16 cellular contexts compared by ENCODE assay signal in the genomic region with DNA sequence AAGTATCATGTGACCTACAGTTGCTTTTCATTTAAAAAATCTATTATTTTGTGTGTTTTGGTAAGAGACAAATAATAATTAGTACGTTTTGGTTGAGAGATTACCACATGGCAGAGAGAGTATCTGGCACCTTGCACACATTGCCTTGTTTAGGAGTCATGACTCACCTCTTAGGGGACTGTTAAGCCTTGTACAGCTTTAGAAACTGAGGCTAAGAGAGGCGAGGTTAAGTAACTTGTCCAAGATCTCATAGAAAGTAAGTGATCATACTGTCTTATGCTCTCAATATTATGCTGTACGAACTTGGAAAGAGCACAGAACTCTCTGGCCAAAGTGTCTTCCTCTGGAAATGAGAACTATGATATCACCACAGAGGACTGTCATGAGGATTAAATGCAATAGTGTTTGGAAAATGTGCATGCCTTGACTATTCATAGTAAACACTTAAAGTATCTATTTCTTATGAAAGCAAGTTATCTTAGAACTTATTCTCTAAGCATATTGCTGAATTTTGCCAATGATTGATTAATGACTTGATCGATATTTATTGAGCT.
"Had no signal": no experiment of that assay in that cellular context is flagged by ENCODE, and none has a peak within 500 bp of the region (broad histone marks: within the 10 kb centered on the region; RNA-seq: fewer than 3 reads in every experiment).

No MANE protein-coding gene starts in this region.

- H3K4me1 Mint-ChIP-seq: activated CD4-positive, alpha-beta T cell treated with anti-CD3 and anti-CD28 coated beads for 36 hours; activated naive CD8-positive, alpha-beta T cell treated with anti-CD3 and anti-CD28 coated beads, Interleukin-2, amount 10 ng/mL, durations not matched to agents 7 days and 5 days; stimulated activated memory B cell treated with anti-CD40 and anti-IgM and Interleukin-4, amounts not matched to agents 10 μg/mL and 1 μg/mL and 100 μg/mL, for 72 hours had no signal

- H3K4me3 Mint-ChIP-seq: activated CD4-positive, alpha-beta memory T cell treated with anti-CD3 and anti-CD28 coated beads, Interleukin-2, amount 10 ng/mL, durations not matched to agents 7 days and 5 days; activated CD4-positive, alpha-beta T cell treated with anti-CD3 and anti-CD28 coated beads for 36 hours; activated naive CD8-positive, alpha-beta T cell treated with anti-CD3 and anti-CD28 coated beads, Interleukin-2, amount 10 ng/mL, durations not matched to agents 7 days and 5 days; stimulated activated memory B cell treated with anti-CD40 and anti-IgM and Interleukin-4, amounts not matched to agents 10 μg/mL and 1 μg/mL and 100 μg/mL, for 72 hours had no signal

- H3K9me3 Mint-ChIP-seq: stimulated activated memory B cell treated with anti-CD40 and anti-IgM and Interleukin-4, amounts not matched to agents 10 μg/mL and 1 μg/mL and 100 μg/mL, for 72 hours had no signal

- H3K9me2 ChIP-seq: SK-N-SH had no signal

- H3K4me1 ChIP-seq: transverse colon had no signal

- H3K9ac ChIP-seq: SK-N-SH had no signal

- DNase-seq: activated CD4-positive, alpha-beta memory T cell treated with anti-CD3 and anti-CD28 coated beads, Interleukin-2, amount 10 ng/mL, durations not matched to agents 7 days and 5 days; activated CD4-positive, alpha-beta T cell treated with anti-CD3 and anti-CD28 coated beads for 36 hours; activated gamma-delta T cell treated with Interleukin-2 at 50 U/mL for 16 hours; activated naive CD8-positive, alpha-beta T cell treated with anti-CD3 and anti-CD28 coated beads, Interleukin-2, amount 10 ng/mL, durations not matched to agents 7 days and 5 days; activated T-cell treated with anti-CD3 and anti-CD28 coated beads, Interleukin-2, amount 50 U/mL, for 48 hours; esophagus squamous epithelium; hippocampal formation; left colon; SK-N-SH; small intestine; substantia nigra; T-helper 1 cell; transverse colon had no signal

- ATAC-seq: activated CD4-positive, alpha-beta T cell treated with anti-CD3 and anti-CD28 coated beads for 36 hours; left colon; stimulated activated memory B cell treated with anti-CD40 and anti-IgM and Interleukin-4, amounts not matched to agents 10 μg/mL and 1 μg/mL and 100 μg/mL, for 72 hours had no signal

- H3K27me3 ChIP-seq: cardiac muscle cell, esophagus squamous epithelium, transverse colon had no signal

- H3K27ac Mint-ChIP-seq: activated CD4-positive, alpha-beta memory T cell treated with anti-CD3 and anti-CD28 coated beads, Interleukin-2, amount 10 ng/mL, durations not matched to agents 7 days and 5 days; activated CD4-positive, alpha-beta T cell treated with anti-CD3 and anti-CD28 coated beads for 36 hours; activated naive CD8-positive, alpha-beta T cell treated with anti-CD3 and anti-CD28 coated beads, Interleukin-2, amount 10 ng/mL, durations not matched to agents 7 days and 5 days; stimulated activated memory B cell treated with anti-CD40 and anti-IgM and Interleukin-4, amounts not matched to agents 10 μg/mL and 1 μg/mL and 100 μg/mL, for 72 hours had no signal

- H3K4me2 ChIP-seq: SK-N-SH had no signal

- H3K27ac ChIP-seq: cardiac muscle cell, esophagus squamous epithelium, transverse colon, VCaP had no signal

- H3K27me3 Mint-ChIP-seq: activated CD4-positive, alpha-beta memory T cell treated with anti-CD3 and anti-CD28 coated beads, Interleukin-2, amount 10 ng/mL, durations not matched to agents 7 days and 5 days; activated CD4-positive, alpha-beta T cell treated with anti-CD3 and anti-CD28 coated beads for 36 hours; activated naive CD8-positive, alpha-beta T cell treated with anti-CD3 and anti-CD28 coated beads, Interleukin-2, amount 10 ng/mL, durations not matched to agents 7 days and 5 days; stimulated activated memory B cell treated with anti-CD40 and anti-IgM and Interleukin-4, amounts not matched to agents 10 μg/mL and 1 μg/mL and 100 μg/mL, for 72 hours had no signal

- H3K4me3 ChIP-seq: cardiac muscle cell, esophagus squamous epithelium, transverse colon had no signal

- H3K9me3 ChIP-seq: esophagus squamous epithelium, SK-N-SH, transverse colon had no signal
